In genomic region chr6:108383967-108384366, GRCh38 we compare ENCODE assay signal across 12 cellular contexts.
"Had no signal": no experiment of that assay in that cellular context is flagged by ENCODE, and none has a peak within 500 bp of the region (broad histone marks: within the 10 kb centered on the region; RNA-seq: fewer than 3 reads in every experiment).

No MANE protein-coding gene starts in this region.

- H3K9me3 ChIP-seq: gastrocnemius medialis, vagina had no signal

- H3K36me3 ChIP-seq: vagina had no signal

- H3K27me3 ChIP-seq: gastrocnemius medialis, vagina had no signal

- H3K27ac ChIP-seq: gastrocnemius medialis, vagina had no signal

- DNase-seq: activated CD4-positive, alpha-beta T cell treated with anti-CD3 and anti-CD28 coated beads, Interleukin-2, amount 50 U/mL, for 48 hours; activated CD8-positive, alpha-beta memory T cell treated with anti-CD3 and anti-CD28 coated beads, Interleukin-2, amount 10 ng/mL, durations not matched to agents 7 days and 5 days; activated effector memory CD4-positive, alpha-beta T cell treated with anti-CD3 and anti-CD28 coated beads, Interleukin-2, amount 50 U/mL, for 16 hours; activated T-cell treated with anti-CD3 and anti-CD28 coated beads, Interleukin-2, amount 50 U/mL, for 4 hours; amygdala; dermis blood vessel endothelial cell; endodermal cell; gastrocnemius medialis; left ventricle myocardium superior; retina; T-helper 2 cell had no signal

- H3K4me1 ChIP-seq: gastrocnemius medialis, vagina had no signal

- H3K4me3 ChIP-seq: gastrocnemius medialis, vagina had no signal
